Comparison of ENCODE assay signal across 1 cellular context in genomic region chr1:234120327-234120944, GRCh38.
TF ChIP-seq lines count a peak whose summit lies in the region.

No MANE protein-coding gene starts in this region.

TF ChIP-seq in HepG2, 621 proteins besides CTCF, POLR2A, EP300 and RAD21 (continued from another document):
- TF ChIP-seq FUBP1 (CRISPR knock-in tag; IDR thresholded peaks at IDR 0.05; ENCODE audit: borderline replicate concordance) = no peak
- TF ChIP-seq ZNF34 (CRISPR knock-in tag; IDR thresholded peaks at IDR 0.05; ENCODE audit: borderline replicate concordance) = no peak
- no peak for TF ChIP-seq TFAP4 (IDR thresholded peaks at IDR 0.05; ENCODE audit: borderline replicate concordance, low read depth)
- no peak for TF ChIP-seq ZNF451 (CRISPR knock-in tag; IDR thresholded peaks at IDR 0.05)
- no peak for TF ChIP-seq NFATC3 (CRISPR knock-in tag; IDR thresholded peaks at IDR 0.05)
- TF ChIP-seq ZNF337 (CRISPR knock-in tag; IDR thresholded peaks at IDR 0.05; ENCODE audit: borderline replicate concordance, low read depth) = no peak
- TF ChIP-seq SMAD9 (CRISPR knock-in tag; IDR thresholded peaks at IDR 0.05) = no peak
- TF ChIP-seq TRIM24 (CRISPR knock-in tag; IDR thresholded peaks at IDR 0.05) = no peak
- TF ChIP-seq ZFP41 (CRISPR knock-in tag; IDR thresholded peaks at IDR 0.05; ENCODE audit: borderline replicate concordance) = no peak
- TF ChIP-seq CSRNP2 (CRISPR knock-in tag; conservative IDR thresholded peaks at IDR 0.05; ENCODE audit: low read depth) = no peak
- no peak for TF ChIP-seq ZNF850 (CRISPR knock-in tag; conservative IDR thresholded peaks at IDR 0.05)
- TF ChIP-seq ZBTB33 (CRISPR knock-in tag; IDR thresholded peaks at IDR 0.05) = no peak
- no peak for TF ChIP-seq ZFP91 (CRISPR knock-in tag; IDR thresholded peaks at IDR 0.05; ENCODE audit: borderline replicate concordance)
TF ChIP-seq in HepG2: peak in this region for 0.
